23 cellular contexts compared by ENCODE assay signal in genomic region chr17:50066995-50067394, GRCh38. TPM values are rescaled to one million over a fixed set of nuclear protein-coding genes. Genes with fewer than 3 reads are reported as not detected.
A peak's percentile ranks its signal among the peaks of the same experiment; 100 is the strongest.
DNase-seq lines count a peak whose midpoint lies in the region; ATAC-seq, FAIRE-seq and TF ChIP-seq lines count a peak whose summit lies in the region.
"Had no signal": no experiment of that assay in that cellular context is flagged by ENCODE, and none has a peak within 500 bp of the region (broad histone marks: within the 10 kb centered on the region; RNA-seq: fewer than 3 reads in every experiment).

No MANE protein-coding gene starts in this region.

- H2AFZ ChIP-seq in mammary epithelial cell (ENCODE audit: low read depth, low read length) = no peak overlapping the region

- H3K27me3 ChIP-seq in mammary epithelial cell (ENCODE audit: insufficient read depth, low read length) (no peaks in the 10 kb centered on the region), gastrocnemius medialis (no peaks in the 10 kb centered on the region)
- H3K27me3 ChIP-seq: BLaER1, thyroid gland had no signal

- dilution Hi-C loops in mammary epithelial cell (cut with HindIII; ENCODE audit: low sequenced_read_pairs) = no loop called here

- H4K20me1 ChIP-seq in mammary epithelial cell (ENCODE audit: insufficient read depth, low read length) = peaks cover 2% of the 10 kb centered on the region
- H4K20me1 ChIP-seq: BLaER1 had no signal

- in situ Hi-C loops in mammary epithelial cell (cut with MboI; ENCODE audit: low sequenced_read_pairs in 2 of 2) = no loop called here
- in situ Hi-C loops in gastrocnemius medialis (cut with MboI; ENCODE audit: low sequenced_read_pairs in 4 of 4) = no loop called here

- DNase-seq in A549 (ENCODE audit: low read depth in 1 of 2, low spot score in 1 of 2) (no peak), HFFc6 (no peak), mammary epithelial cell (no peak), gastrocnemius medialis (peak; percentile 50 to 55)
- DNase-seq in natural killer cell treated with Interleukin-12 subunit alpha and Interleukin-12 subunit beta and Interleukin-15 and Interleukin-18, amount 100 ng/mL, for 72 hours (ENCODE audit: low spot score) = no peak
- no peak for DNase-seq in activated CD4-positive, alpha-beta T cell treated with anti-CD3 and anti-CD28 coated beads, Interleukin-2, amount 10 ng/mL, durations not matched to agents 24 days and 14 days
- DNase-seq: activated CD8-positive, alpha-beta T cell treated with anti-CD3 and anti-CD28 coated beads, Interleukin-2, amount 10 ng/mL, durations not matched to agents 7 days and 5 days; effector CD8-positive, alpha-beta T cell; erythroblast; head of caudate nucleus; NCI-H1105 treated with DMSO at 0.1 percent for 48 hours; NCI-H2029; NCI-H345; thyroid gland had no signal

- WGBS in A549 (ENCODE audit: missing lambda C conversion rate) = 96% methylated on average over 2 of the region's 2 CpGs
- 88% methylated on average over 2 of the region's 2 CpGs for WGBS in mammary epithelial cell (ENCODE audit: low coverage, missing lambda C conversion rate)

- CTCF ChIA-PET in A549 (lab: Yijun Ruan, JAX) (interaction anchor here (0.6 to 22.1 kb wide), 9 partner anchors 9 to 468 kb away, joined by 3 to 473 read pairs (median 71); partner anchors contain the start of genes ITGA3 and PDK2), mammary epithelial cell (lab: Charles Lee; ENCODE audit: low non-redundant PET) (no interaction called here)

- H3K4me1 ChIP-seq in A549 (peaks cover 54% of the 10 kb centered on the region), mammary epithelial cell (ENCODE audit: insufficient read depth, low read length) (peaks cover 42% of the 10 kb centered on the region), gastrocnemius medialis (peaks cover 59 to 65% of the 10 kb centered on the region in 2 donors)
- H3K4me1 ChIP-seq: BLaER1, prostate gland had no signal

- POLR2A ChIA-PET in A549 (lab: Yijun Ruan, JAX) = interaction anchor here (1.7 kb wide), 1 partner anchor 11 kb away, joined by 7 read pairs; the partner anchor contains the start of gene ITGA3

- no peak overlapping the region for H3K9ac ChIP-seq in mammary epithelial cell (ENCODE audit: insufficient read depth, low read length)
- H3K9ac ChIP-seq: BLaER1 had no signal

- peaks cover 65% of the 10 kb centered on the region for H3K4me1 Mint-ChIP-seq in HFFc6 (ENCODE audit: low read depth)
- H3K4me1 Mint-ChIP-seq in natural killer cell treated with Interleukin-12 subunit alpha and Interleukin-12 subunit beta and Interleukin-15 and Interleukin-18, amount 100 ng/mL, for 72 hours (ENCODE audit: low read depth in 2 of 2) = peaks cover 3 to 6% of the 10 kb centered on the region in 2 donors
- no peaks in the 10 kb centered on the region for H3K4me1 Mint-ChIP-seq in activated CD4-positive, alpha-beta T cell treated with anti-CD3 and anti-CD28 coated beads, Interleukin-2, amount 10 ng/mL, durations not matched to agents 24 days and 14 days

- peaks cover 52% of the 10 kb centered on the region for H3K36me3 ChIP-seq in mammary epithelial cell (ENCODE audit: insufficient read depth, low read length)
- H3K36me3 ChIP-seq in gastrocnemius medialis = peaks cover 0 to 21% of the 10 kb centered on the region in 2 donors
- H3K36me3 ChIP-seq: BLaER1, prostate gland had no signal

- H3K27ac ChIP-seq in A549 (peak overlapping the region; percentile 92 to 97), mammary epithelial cell (ENCODE audit: insufficient read depth, low read depth, low read length) (peak overlapping the region; percentile 16), gastrocnemius medialis (peak overlapping the region; percentile 91 to 96 (median 92))
- H3K27ac ChIP-seq: BLaER1, prostate gland, SK-N-MC, thyroid gland had no signal

- H3K4me2 ChIP-seq in A549 = peak overlapping the region; percentile 91
- H3K4me2 ChIP-seq in mammary epithelial cell (ENCODE audit: insufficient read depth, low read depth, low read length) = no peak overlapping the region
- H3K4me2 ChIP-seq: BLaER1 had no signal

- H3K79me2 ChIP-seq in mammary epithelial cell (ENCODE audit: insufficient read depth, low read length) = peaks cover 89% of the 10 kb centered on the region

- intact Hi-C loops in mammary epithelial cell (cut with micrococcal nuclease) = loop anchor here (10.0 kb wide), 1 partner anchor 562 kb away; no protein-coding TSS in a partner anchor
- intact Hi-C loops in gastrocnemius medialis (cut with DNase I; ENCODE audit: low total_unique reads) = no loop called here
- intact Hi-C loops in activated CD4-positive, alpha-beta T cell treated with anti-CD3 and anti-CD28 coated beads, Interleukin-2, amount 10 ng/mL, durations not matched to agents 24 days and 14 days (cut with micrococcal nuclease) = no loop called here

- H3K27ac Mint-ChIP-seq in HFFc6 = peak overlapping the region; percentile 99
- no peak overlapping the region for H3K27ac Mint-ChIP-seq in natural killer cell treated with Interleukin-12 subunit alpha and Interleukin-12 subunit beta and Interleukin-15 and Interleukin-18, amount 100 ng/mL, for 72 hours
- no peak overlapping the region for H3K27ac Mint-ChIP-seq in activated CD4-positive, alpha-beta T cell treated with anti-CD3 and anti-CD28 coated beads, Interleukin-2, amount 10 ng/mL, durations not matched to agents 24 days and 14 days
- H3K27ac Mint-ChIP-seq: activated CD8-positive, alpha-beta T cell treated with anti-CD3 and anti-CD28 coated beads, Interleukin-2, amount 10 ng/mL, durations not matched to agents 7 days and 5 days; memory B cell; stimulated activated naive CD8-positive, alpha-beta T cell treated with anti-CD3 and anti-CD28 coated beads, Interleukin-15, Interleukin-2, amounts not matched to agents 100 ng/mL and 50 ng/mL, for 24 hours had no signal

- H3K27me3 Mint-ChIP-seq in HFFc6 (ENCODE audit: insufficient read depth) = peaks cover 7% of the 10 kb centered on the region
- peaks cover 0 to 3% of the 10 kb centered on the region in 2 donors for H3K27me3 Mint-ChIP-seq in natural killer cell treated with Interleukin-12 subunit alpha and Interleukin-12 subunit beta and Interleukin-15 and Interleukin-18, amount 100 ng/mL, for 72 hours
- H3K27me3 Mint-ChIP-seq in activated CD4-positive, alpha-beta T cell treated with anti-CD3 and anti-CD28 coated beads, Interleukin-2, amount 10 ng/mL, durations not matched to agents 24 days and 14 days = no peaks in the 10 kb centered on the region
- H3K27me3 Mint-ChIP-seq: memory B cell; stimulated activated naive CD8-positive, alpha-beta T cell treated with anti-CD3 and anti-CD28 coated beads, Interleukin-15, Interleukin-2, amounts not matched to agents 100 ng/mL and 50 ng/mL, for 24 hours had no signal

- H3K4me3 ChIP-seq in A549 (no peak overlapping the region), mammary epithelial cell (replicated peaks in 1 of 3; ENCODE audit: insufficient read depth in 1 of 3, low read depth in 2 of 3, low read length in 3 of 3) (no peak overlapping the region), gastrocnemius medialis (no peak overlapping the region)
- H3K4me3 ChIP-seq: BLaER1, prostate gland, SK-N-MC, skin epidermis, thyroid gland had no signal

- TF ChIP-seq CTCF in A549 (IDR thresholded peaks at IDR 0.05) (no peak), HFFc6 (IDR thresholded peaks at IDR 0.05) (no peak), mammary epithelial cell (conservative IDR thresholded peaks at IDR 0.05 in 1 of 2, IDR thresholded peaks at IDR 0.05 in 1 of 2; ENCODE audit: extremely low read depth in 1 of 2, insufficient read depth in 1 of 2, low read depth in 1 of 2, low read length in 2 of 2) (no peak), gastrocnemius medialis (IDR thresholded peaks at IDR 0.05 in 4 of 5, conservative IDR thresholded peaks at IDR 0.05 in 1 of 5) (no peak)

- H3K4me3 Mint-ChIP-seq in HFFc6 = no peak overlapping the region
- H3K4me3 Mint-ChIP-seq in natural killer cell treated with Interleukin-12 subunit alpha and Interleukin-12 subunit beta and Interleukin-15 and Interleukin-18, amount 100 ng/mL, for 72 hours = no peak overlapping the region
- no peak overlapping the region for H3K4me3 Mint-ChIP-seq in activated CD4-positive, alpha-beta T cell treated with anti-CD3 and anti-CD28 coated beads, Interleukin-2, amount 10 ng/mL, durations not matched to agents 24 days and 14 days
- H3K4me3 Mint-ChIP-seq: activated CD8-positive, alpha-beta T cell treated with anti-CD3 and anti-CD28 coated beads, Interleukin-2, amount 10 ng/mL, durations not matched to agents 7 days and 5 days; memory B cell; stimulated activated naive CD8-positive, alpha-beta T cell treated with anti-CD3 and anti-CD28 coated beads, Interleukin-15, Interleukin-2, amounts not matched to agents 100 ng/mL and 50 ng/mL, for 24 hours had no signal

- FAIRE-seq in A549 (lab: Jason Lieb, UNC) = peak; percentile 85
- FAIRE-seq: G401.6, H54 had no signal

- H3K9me3 Mint-ChIP-seq in HFFc6 = no peaks in the 10 kb centered on the region
- no peaks in the 10 kb centered on the region for H3K9me3 Mint-ChIP-seq in natural killer cell treated with Interleukin-12 subunit alpha and Interleukin-12 subunit beta and Interleukin-15 and Interleukin-18, amount 100 ng/mL, for 72 hours
- no peaks in the 10 kb centered on the region for H3K9me3 Mint-ChIP-seq in activated CD4-positive, alpha-beta T cell treated with anti-CD3 and anti-CD28 coated beads, Interleukin-2, amount 10 ng/mL, durations not matched to agents 24 days and 14 days
- H3K9me3 Mint-ChIP-seq: memory B cell had no signal

- no peak for TF ChIP-seq POLR2A in A549 (IDR thresholded peaks at IDR 0.05; ENCODE audit: low read length)
- TF ChIP-seq POLR2A in gastrocnemius medialis (IDR thresholded peaks at IDR 0.05) = peak in 1 of 2 donors; percentile 48

- peaks cover 40% of the 10 kb centered on the region for H3K36me3 Mint-ChIP-seq in HFFc6 (ENCODE audit: low read depth)
- no peaks in the 10 kb centered on the region for H3K36me3 Mint-ChIP-seq in natural killer cell treated with Interleukin-12 subunit alpha and Interleukin-12 subunit beta and Interleukin-15 and Interleukin-18, amount 100 ng/mL, for 72 hours
- peaks cover 17% of the 10 kb centered on the region for H3K36me3 Mint-ChIP-seq in activated CD4-positive, alpha-beta T cell treated with anti-CD3 and anti-CD28 coated beads, Interleukin-2, amount 10 ng/mL, durations not matched to agents 24 days and 14 days (ENCODE audit: low read depth)

- H3K9me3 ChIP-seq in A549 = no peaks in the 10 kb centered on the region
- H3K9me3 ChIP-seq in mammary epithelial cell (replicated peaks; ENCODE audit: insufficient read depth, low read length) = no peaks in the 10 kb centered on the region
- H3K9me3 ChIP-seq in gastrocnemius medialis = no peaks in the 10 kb centered on the region
- H3K9me3 ChIP-seq: prostate gland, thyroid gland had no signal

- no TSS peak for BruUV-seq in mammary epithelial cell (replicated peaks; lab: Mats Ljungman, UMichigan)

- no peak for TF ChIP-seq RAD21 in A549 (conservative IDR thresholded peaks at IDR 0.05 in 1 of 2, IDR thresholded peaks at IDR 0.05 in 1 of 2)

- ATAC-seq in A549 = no peak
- ATAC-seq in gastrocnemius medialis = peak; percentile 86 to 94
- no peak for ATAC-seq in natural killer cell treated with Interleukin-12 subunit alpha and Interleukin-12 subunit beta and Interleukin-15 and Interleukin-18, amount 100 ng/mL, for 72 hours
- ATAC-seq in HG03354 (IDR thresholded peaks at IDR 0.05; ENCODE audit: poor library complexity, severe bottlenecking, unreplicated experiment) = no peak
- ATAC-seq: activated CD8-positive, alpha-beta T cell treated with anti-CD3 and anti-CD28 coated beads, Interleukin-2, amount 10 ng/mL, durations not matched to agents 7 days and 5 days had no signal

- no peak for TF ChIP-seq EP300 in A549 (IDR thresholded peaks at IDR 0.05)

RNA-seq across cellular contexts. Expression of gene ITGA3, which starts 11.1 kb away (rescaled TPM):
- 141 and 181 TPM in 2 replicates for polyA plus RNA-seq in A549 (2011; rRNA removed)
- 182 and 240 TPM in 2 replicates for polyA plus RNA-seq in A549 (2012; cell fraction: cytosol; rRNA removed)
- polyA plus RNA-seq in A549 (2012; cell fraction: nucleus; rRNA removed) = 975 and 1,352 TPM in 2 replicates
- polyA plus RNA-seq in A549 (2017; fragmentation: RNase III; extraction: RNeasy Plus Mini Kit Qiagen cat#74134 plus additional on column Dnase treatment) = 248 to 268 TPM (median 256 TPM) in 3 replicates
- polyA minus RNA-seq in A549 (2011; rRNA and poly(A)+ RNA removed) = 337 and 368 TPM in 2 replicates
- total RNA-seq in HFFc6 (2021; fragmentation: NEBNext Ultra II Directional; extraction: Animal tissue kit (Norgen Biotek cat#: 25700)) = 100 to 1,000 TPM; 272 to 319 (median 288) TPM
- 1,000 to 10,000 TPM; 1,418 to 2,030 TPM for total RNA-seq in mammary epithelial cell
- 1,026 TPM for polyA plus RNA-seq in mammary epithelial cell
- polyA minus RNA-seq in mammary epithelial cell = 2,074 TPM
- total RNA-seq in gastrocnemius medialis = 10 to 100 TPM in 3 of 4 donors, 1 to 10 TPM in 1; 5.1 to 25.9 (median 18.4) TPM
- 10 to 100 TPM; 13.7 to 13.9 TPM for total RNA-seq in natural killer cell treated with Interleukin-12 subunit alpha and Interleukin-12 subunit beta and Interleukin-15 and Interleukin-18, amount 100 ng/mL, for 72 hours
- 14.5 and 15.0 TPM in 2 replicates for total RNA-seq in activated CD4-positive, alpha-beta T cell treated with anti-CD3 and anti-CD28 coated beads, Interleukin-2, amount 10 ng/mL, durations not matched to agents 24 days and 14 days

RNA-seq across cellular contexts. Expression of gene PDK2, which starts 28.2 kb away (rescaled TPM):
- polyA plus RNA-seq in A549 (2011; rRNA removed) (28.5 and 34.4 TPM in 2 replicates), A549 (2017; fragmentation: RNase III; extraction: RNeasy Plus Mini Kit Qiagen cat#74134 plus additional on column Dnase treatment) (14.1 to 19.8 TPM (median 15.2 TPM) in 3 replicates), mammary epithelial cell (7.7 TPM)
- 59.2 and 79.0 TPM in 2 replicates for polyA plus RNA-seq in A549 (2012; cell fraction: cytosol; rRNA removed)
- 67.5 and 95.4 TPM in 2 replicates for polyA plus RNA-seq in A549 (2012; cell fraction: nucleus; rRNA removed)
- 65.2 and 71.3 TPM in 2 replicates for polyA minus RNA-seq in A549 (2011; rRNA and poly(A)+ RNA removed)
- total RNA-seq in HFFc6 (2021; fragmentation: NEBNext Ultra II Directional; extraction: Animal tissue kit (Norgen Biotek cat#: 25700)) = 10 to 100 TPM; 26.6 to 35.6 (median 29.6) TPM
- total RNA-seq in mammary epithelial cell (10 to 100 TPM; 18.2 to 24.8 TPM), gastrocnemius medialis (100 to 1,000 TPM; 111 to 335 (median 124) TPM)
- 13.5 TPM for polyA minus RNA-seq in mammary epithelial cell
- 10 to 100 TPM; 11.8 to 13.7 TPM for total RNA-seq in natural killer cell treated with Interleukin-12 subunit alpha and Interleukin-12 subunit beta and Interleukin-15 and Interleukin-18, amount 100 ng/mL, for 72 hours
- total RNA-seq in activated CD4-positive, alpha-beta T cell treated with anti-CD3 and anti-CD28 coated beads, Interleukin-2, amount 10 ng/mL, durations not matched to agents 24 days and 14 days = 10.9 and 11.8 TPM in 2 replicates

Comparison
In these comparisons a context has a peak if more than half of its experiments do, and no peak if none do; other contexts are left out.
1. ATAC-seq: peak in gastrocnemius medialis (2 of 2); none in A549 (0 of 2), natural killer cell treated with Interleukin-12 subunit alpha and Interleukin-12 subunit beta and Interleukin-15 and Interleukin-18, amount 100 ng/mL, for 72 hours (0 of 2) and HG03354 (single experiment).
2. DNase-seq: peak in gastrocnemius medialis (2 of 2); none in A549 (0 of 2), HFFc6 (single experiment), mammary epithelial cell (single experiment), natural killer cell treated with Interleukin-12 subunit alpha and Interleukin-12 subunit beta and Interleukin-15 and Interleukin-18, amount 100 ng/mL, for 72 hours (single experiment) and activated CD4-positive, alpha-beta T cell treated with anti-CD3 and anti-CD28 coated beads, Interleukin-2, amount 10 ng/mL, durations not matched to agents 24 days and 14 days (single experiment).
3. H3K27ac ChIP-seq: peak in every context shown above with its lines; median percentile 94 in A549; 92 in gastrocnemius medialis; 16 in mammary epithelial cell.
4. RNA of gene ITGA3, which starts 11.1 kb away (total RNA-seq): 1,418 to 2,030 TPM in mammary epithelial cell and 272 to 319 TPM in HFFc6; 5.1 to 25.9 TPM in gastrocnemius medialis, 14.5 to 15.0 TPM in activated CD4-positive, alpha-beta T cell treated with anti-CD3 and anti-CD28 coated beads, Interleukin-2, amount 10 ng/mL, durations not matched to agents 24 days and 14 days and 13.7 to 13.9 TPM in natural killer cell treated with Interleukin-12 subunit alpha and Interleukin-12 subunit beta and Interleukin-15 and Interleukin-18, amount 100 ng/mL, for 72 hours; every median in the first group is over 10 times any median in the second.